In genomic region chr10:98318861-98319260, GRCh38 we compare ENCODE assay signal across 16 cellular contexts. TPM values are rescaled to one million over a fixed set of nuclear protein-coding genes. Genes with fewer than 3 reads are reported as not detected.
DNase-seq lines count a peak whose midpoint lies in the region; ATAC-seq lines count a peak whose summit lies in the region.
"Had no signal": no experiment of that assay in that cellular context is flagged by ENCODE, and none has a peak within 500 bp of the region (broad histone marks: within the 10 kb centered on the region; RNA-seq: fewer than 3 reads in every experiment).

No MANE protein-coding gene starts in this region.

- H3K9me3 Mint-ChIP-seq in dendritic cell treated with granulocyte-macrophage colony-stimulating factor and Interleukin-4, amounts not matched to agents 40 ng/mL and 50 ng/mL, for 4 days: no peaks in the 10 kb centered on the region
- H3K9me3 Mint-ChIP-seq: CD4-positive, alpha-beta memory T cell; HFFc6 had no signal

- peak overlapping the region in 1 of 2 experiments; percentile 67 for H2BK12ac ChIP-seq in mesenchymal stem cell (ENCODE audit: low read length in 2 of 2)

- no peak overlapping the region for H3K4me2 ChIP-seq in mesenchymal stem cell (ENCODE audit: low read length, poor library complexity, severe bottlenecking)

- H3K14ac ChIP-seq in mesenchymal stem cell (ENCODE audit: low read length in 2 of 2): no peak overlapping the region

- H2AFZ ChIP-seq in mesenchymal stem cell (ENCODE audit: low read depth, low read length): no peak overlapping the region

- peak overlapping the region in 1 of 2 experiments; percentile 28 for H3K4ac ChIP-seq in mesenchymal stem cell (ENCODE audit: low read depth in 1 of 2, low read length in 2 of 2)

- 100% methylated on average over 4 of the region's 6 CpGs for WGBS in mesenchymal stem cell

- peaks cover 4% of the 10 kb centered on the region for H3K4me1 ChIP-seq in mesenchymal stem cell (ENCODE audit: control insufficient read depth, insufficient read depth, low read depth, low read length)

- no peak overlapping the region for H2BK120ac ChIP-seq in mesenchymal stem cell (ENCODE audit: low read depth, low read length)

- H3K27me3 ChIP-seq in mesenchymal stem cell (ENCODE audit: control insufficient read depth in 1 of 2, insufficient read depth in 1 of 2, low read length in 2 of 2): no peaks in the 10 kb centered on the region
- H3K27me3 ChIP-seq: BE2C had no signal

- no peak overlapping the region for H2AK5ac ChIP-seq in mesenchymal stem cell (ENCODE audit: low read length, severe bottlenecking)

- H3K4me3 Mint-ChIP-seq in dendritic cell treated with granulocyte-macrophage colony-stimulating factor and Interleukin-4, amounts not matched to agents 40 ng/mL and 50 ng/mL, for 4 days: no peak overlapping the region
- H3K4me3 Mint-ChIP-seq: CD4-positive, alpha-beta memory T cell; HFFc6 had no signal

- peak overlapping the region; percentile 92 for H2BK15ac ChIP-seq in mesenchymal stem cell (ENCODE audit: low read depth, poor library complexity, severe bottlenecking)

- H3K27ac ChIP-seq in mesenchymal stem cell (ENCODE audit: low read length, poor library complexity, severe bottlenecking) (no peak overlapping the region), substantia nigra (ENCODE audit: low read depth, low read length, poor library complexity, severe bottlenecking) (no peak overlapping the region)
- H3K27ac ChIP-seq: C4-2B had no signal

- no peak overlapping the region for H2BK5ac ChIP-seq in mesenchymal stem cell (ENCODE audit: low read depth, low read length, poor library complexity, severe bottlenecking)

- peak; percentile 39 for DNase-seq in AG08395 (ENCODE audit: low spot score)
- DNase-seq in GM04504 (ENCODE audit: low read depth): peak; percentile 50
- DNase-seq in mesenchymal stem cell: no peak
- DNase-seq in activated gamma-delta T cell (lab: John Stamatoyannopoulos, UW): no peak
- DNase-seq in cerebellar cortex (ENCODE audit: low spot score): no peak
- no peak for DNase-seq in substantia nigra (lab: John Stamatoyannopoulos, UW)
- DNase-seq: 8988T; BE2C; CD4-positive, alpha-beta memory T cell; DMS79; HCEC 1CT; HFFc6 had no signal

- no peak overlapping the region for H4K91ac ChIP-seq in mesenchymal stem cell (ENCODE audit: low read length)

- H3K27me3 Mint-ChIP-seq in dendritic cell treated with granulocyte-macrophage colony-stimulating factor and Interleukin-4, amounts not matched to agents 40 ng/mL and 50 ng/mL, for 4 days: peaks cover 2% of the 10 kb centered on the region

- H3K23ac ChIP-seq in mesenchymal stem cell (ENCODE audit: low read length in 2 of 2): no peak overlapping the region

- peak overlapping the region in 1 of 2 experiments; percentile 52 for H3K18ac ChIP-seq in mesenchymal stem cell (ENCODE audit: low read depth in 1 of 2, low read length in 2 of 2)

- no peak overlapping the region for H3K9ac ChIP-seq in mesenchymal stem cell (ENCODE audit: low read length)

- ATAC-seq in HG03439 (IDR thresholded peaks at IDR 0.05; ENCODE audit: unreplicated experiment): no peak
- ATAC-seq: HepG2 had no signal

- no peaks in the 10 kb centered on the region for H3K9me3 ChIP-seq in mesenchymal stem cell (ENCODE audit: control insufficient read depth, low read length)
- H3K9me3 ChIP-seq: BE2C had no signal

- no peaks in the 10 kb centered on the region for H3K36me3 Mint-ChIP-seq in dendritic cell treated with granulocyte-macrophage colony-stimulating factor and Interleukin-4, amounts not matched to agents 40 ng/mL and 50 ng/mL, for 4 days (ENCODE audit: low read depth)
- H3K36me3 Mint-ChIP-seq: CD4-positive, alpha-beta memory T cell had no signal

- H4K8ac ChIP-seq in mesenchymal stem cell (ENCODE audit: low read length): no peak overlapping the region

- H3K36me3 ChIP-seq in mesenchymal stem cell (ENCODE audit: control insufficient read depth in 1 of 2, insufficient read depth in 2 of 2, low read depth in 1 of 2, low read length in 2 of 2): no peaks in the 10 kb centered on the region
- H3K36me3 ChIP-seq: BE2C had no signal

- intact Hi-C loops in dendritic cell treated with granulocyte-macrophage colony-stimulating factor and Interleukin-4, amounts not matched to agents 40 ng/mL and 50 ng/mL, for 4 days (cut with micrococcal nuclease): no loop called here

- peaks cover 66% of the 10 kb centered on the region for H3K4me1 Mint-ChIP-seq in dendritic cell treated with granulocyte-macrophage colony-stimulating factor and Interleukin-4, amounts not matched to agents 40 ng/mL and 50 ng/mL, for 4 days (ENCODE audit: low read depth)

- no peak overlapping the region for H3K4me3 ChIP-seq in mesenchymal stem cell (ENCODE audit: insufficient read depth in 1 of 2, low read depth in 1 of 2, low read length in 2 of 2)

- no peaks in the 10 kb centered on the region for H3K79me1 ChIP-seq in mesenchymal stem cell (replicated peaks; ENCODE audit: low read length, poor library complexity, severe bottlenecking)

- peak overlapping the region; percentile 22 for H3K27ac Mint-ChIP-seq in dendritic cell treated with granulocyte-macrophage colony-stimulating factor and Interleukin-4, amounts not matched to agents 40 ng/mL and 50 ng/mL, for 4 days
- H3K27ac Mint-ChIP-seq: CD4-positive, alpha-beta memory T cell; HFFc6 had no signal

RNA-seq across cellular contexts. Expression of gene LOXL4, which starts 50.9 kb away (rescaled TPM):
- polyA plus RNA-seq in mesenchymal stem cell (2013, experiment 1 of 2): 4.6 TPM
- 4.5 TPM for polyA plus RNA-seq in mesenchymal stem cell (2013, experiment 2 of 2)

Comparison
In these comparisons a context has a peak if more than half of its experiments do, and no peak if none do; other contexts are left out.
1. DNase-seq: peak in AG08395 (single experiment) and GM04504 (single experiment); none in mesenchymal stem cell (single experiment), activated gamma-delta T cell (single experiment), cerebellar cortex (single experiment) and substantia nigra (0 of 49).